20 cellular contexts compared by ENCODE assay signal in the genomic region with DNA sequence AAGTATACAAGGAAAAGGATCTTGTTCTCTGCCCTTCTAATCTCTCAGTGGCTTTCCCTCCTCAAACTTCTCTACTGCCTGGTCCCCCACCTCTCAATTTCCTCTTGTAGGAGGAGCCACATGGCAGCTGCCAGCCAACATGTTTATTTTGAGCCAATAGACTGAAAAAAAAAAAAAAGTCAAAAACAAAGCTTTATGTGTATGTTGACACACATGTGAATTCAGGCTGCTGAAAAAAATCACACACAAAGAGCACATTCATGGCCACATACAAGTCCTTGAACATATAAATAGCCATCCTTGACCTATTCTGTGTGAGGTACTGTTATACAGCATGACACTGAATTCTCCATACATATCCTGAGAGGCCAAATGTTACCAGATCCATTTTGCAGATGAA. TPM values are rescaled to one million over a fixed set of nuclear protein-coding genes. Genes with fewer than 3 reads are reported as not detected.
A peak's percentile ranks its signal among the peaks of the same experiment; 100 is the strongest.
DNase-seq lines count a peak whose midpoint lies in the region; TF ChIP-seq lines count a peak whose summit lies in the region.
"Had no signal": no experiment of that assay in that cellular context is flagged by ENCODE, and none has a peak within 500 bp of the region (broad histone marks: within the 10 kb centered on the region; RNA-seq: fewer than 3 reads in every experiment).

No MANE protein-coding gene starts in this region.

- H3K4me1 ChIP-seq in breast epithelium = peaks cover 0 to 4% of the 10 kb centered on the region in 2 donors

- peak overlapping the region; percentile 49 to 98 for H3K27ac ChIP-seq in breast epithelium
- H3K27ac ChIP-seq: KMS-11, Peyer's patch had no signal

- TF ChIP-seq CTCF in breast epithelium (IDR thresholded peaks at IDR 0.05) = no peak
- no peak for TF ChIP-seq CTCF in type B pancreatic cell (conservative IDR thresholded peaks at IDR 0.05)

- no peaks in the 10 kb centered on the region for H3K36me3 ChIP-seq in breast epithelium
- H3K36me3 ChIP-seq: Peyer's patch had no signal

- H3K4me3 ChIP-seq in breast epithelium = peak overlapping the region in 2 of 3 donors; percentile 87 to 96
- H3K4me3 ChIP-seq: HAP-1, Peyer's patch had no signal

- H3K9me3 Mint-ChIP-seq in type B pancreatic cell = no peaks in the 10 kb centered on the region
- H3K9me3 Mint-ChIP-seq: activated naive CD4-positive, alpha-beta T cell treated with anti-CD3 and anti-CD28 coated beads for 36 hours; CD4-positive, alpha-beta T cell; stimulated activated naive CD8-positive, alpha-beta T cell treated with anti-CD3 and anti-CD28 coated beads, Interleukin-15, Interleukin-2, amounts not matched to agents 100 ng/mL and 50 ng/mL, for 24 hours; T-cell had no signal

- TF ChIP-seq POLR2A in breast epithelium (IDR thresholded peaks at IDR 0.05) = no peak

- H3K27ac Mint-ChIP-seq in type B pancreatic cell = no peak overlapping the region
- H3K27ac Mint-ChIP-seq: activated CD8-positive, alpha-beta memory T cell treated with anti-CD3 and anti-CD28 coated beads, Interleukin-2, amount 10 ng/mL, durations not matched to agents 7 days and 5 days; activated naive CD4-positive, alpha-beta T cell treated with anti-CD3 and anti-CD28 coated beads for 36 hours; CD4-positive, alpha-beta T cell; stimulated activated naive CD8-positive, alpha-beta T cell treated with anti-CD3 and anti-CD28 coated beads, Interleukin-15, Interleukin-2, amounts not matched to agents 100 ng/mL and 50 ng/mL, for 24 hours; T-cell had no signal

- peak; percentile 34 for DNase-seq in NCI-H82 (lab: John Stamatoyannopoulos, UW)
- no peak for DNase-seq in NCI-H82 treated with DMSO at 0.1 percent for 48 hours (lab: John Stamatoyannopoulos, UW; ENCODE audit: unreplicated experiment)
- no peak for DNase-seq in breast epithelium (ENCODE audit: low spot score in 2 of 2)
- peak; percentile 28 to 40 for DNase-seq in lung microvascular endothelial cell (ENCODE audit: low read depth in 2 of 2)
- no peak for DNase-seq in type B pancreatic cell (ENCODE audit: extremely low spot score, unreplicated experiment)
- no peak for DNase-seq in stimulated activated naive CD4-positive, alpha-beta T cell (lab: John Stamatoyannopoulos, UW)
- no peak for DNase-seq in NCI-H2227 (lab: John Stamatoyannopoulos, UW; ENCODE audit: unreplicated experiment)
- no peak for DNase-seq in middle frontal gyrus (ENCODE audit: extremely low spot score, low spot score)
- DNase-seq: 8988T; activated CD4-positive, CD25-positive, alpha-beta regulatory T cell; activated CD8-positive, alpha-beta memory T cell treated with anti-CD3 and anti-CD28 coated beads, Interleukin-2, amount 10 ng/mL, durations not matched to agents 7 days and 5 days; activated naive CD4-positive, alpha-beta T cell treated with anti-CD3 and anti-CD28 coated beads for 36 hours; CD4-positive, alpha-beta T cell; NCI-H1694; NCI-H510A; Peyer's patch; T-cell had no signal

- H3K4me1 Mint-ChIP-seq in type B pancreatic cell (ENCODE audit: unreplicated experiment) = peaks cover 31% of the 10 kb centered on the region

- intact Hi-C loops in breast epithelium (cut with DNase I; ENCODE audit: low total_unique reads) = no loop called here

- H3K27me3 ChIP-seq in breast epithelium = no peaks in the 10 kb centered on the region
- H3K27me3 ChIP-seq: Peyer's patch had no signal

- H3K36me3 Mint-ChIP-seq in type B pancreatic cell = no peaks in the 10 kb centered on the region
- H3K36me3 Mint-ChIP-seq: activated CD8-positive, alpha-beta memory T cell treated with anti-CD3 and anti-CD28 coated beads, Interleukin-2, amount 10 ng/mL, durations not matched to agents 7 days and 5 days; T-cell had no signal

- H3K9me3 ChIP-seq in breast epithelium = no peaks in the 10 kb centered on the region
- H3K9me3 ChIP-seq: HAP-1, Peyer's patch had no signal

- H3K4me3 Mint-ChIP-seq in type B pancreatic cell = peak overlapping the region; percentile 32
- H3K4me3 Mint-ChIP-seq: activated CD8-positive, alpha-beta memory T cell treated with anti-CD3 and anti-CD28 coated beads, Interleukin-2, amount 10 ng/mL, durations not matched to agents 7 days and 5 days; activated naive CD4-positive, alpha-beta T cell treated with anti-CD3 and anti-CD28 coated beads for 36 hours; CD4-positive, alpha-beta T cell; stimulated activated naive CD8-positive, alpha-beta T cell treated with anti-CD3 and anti-CD28 coated beads, Interleukin-15, Interleukin-2, amounts not matched to agents 100 ng/mL and 50 ng/mL, for 24 hours; T-cell had no signal

- H3K27me3 Mint-ChIP-seq in type B pancreatic cell = peaks cover 10% of the 10 kb centered on the region

RNA-seq across cellular contexts. Expression of a gene that starts 3.7 kb away (rescaled TPM):
- total RNA-seq in breast epithelium (10 to 100 TPM; 30.4 to 57.4 (median 49.5) TPM), lung microvascular endothelial cell (57.1 and 71.8 TPM in 2 replicates), type B pancreatic cell (ENCODE audit: low replicate concordance) (29.2 and 32.3 TPM in 2 replicates)

RNA-seq across cellular contexts. Expression of a gene that starts 55.2 kb away (rescaled TPM):
- total RNA-seq in breast epithelium (1 to 10 TPM; 1.3 to 4.0 (median 1.9) TPM), lung microvascular endothelial cell (6.0 and 17.7 TPM in 2 replicates), type B pancreatic cell (ENCODE audit: low replicate concordance) (30.6 and 141 TPM in 2 replicates)

Comparison
In these comparisons a context has a peak if more than half of its experiments do, and no peak if none do; other contexts are left out.
1. DNase-seq: peak in NCI-H82 (single experiment) and lung microvascular endothelial cell (2 of 2); none in NCI-H82 treated with DMSO at 0.1 percent for 48 hours (single experiment), breast epithelium (0 of 2), type B pancreatic cell (single experiment), stimulated activated naive CD4-positive, alpha-beta T cell (0 of 6), NCI-H2227 (single experiment) and middle frontal gyrus (single experiment).